ENCODE assay signal across 18 cellular contexts in the genomic region with DNA sequence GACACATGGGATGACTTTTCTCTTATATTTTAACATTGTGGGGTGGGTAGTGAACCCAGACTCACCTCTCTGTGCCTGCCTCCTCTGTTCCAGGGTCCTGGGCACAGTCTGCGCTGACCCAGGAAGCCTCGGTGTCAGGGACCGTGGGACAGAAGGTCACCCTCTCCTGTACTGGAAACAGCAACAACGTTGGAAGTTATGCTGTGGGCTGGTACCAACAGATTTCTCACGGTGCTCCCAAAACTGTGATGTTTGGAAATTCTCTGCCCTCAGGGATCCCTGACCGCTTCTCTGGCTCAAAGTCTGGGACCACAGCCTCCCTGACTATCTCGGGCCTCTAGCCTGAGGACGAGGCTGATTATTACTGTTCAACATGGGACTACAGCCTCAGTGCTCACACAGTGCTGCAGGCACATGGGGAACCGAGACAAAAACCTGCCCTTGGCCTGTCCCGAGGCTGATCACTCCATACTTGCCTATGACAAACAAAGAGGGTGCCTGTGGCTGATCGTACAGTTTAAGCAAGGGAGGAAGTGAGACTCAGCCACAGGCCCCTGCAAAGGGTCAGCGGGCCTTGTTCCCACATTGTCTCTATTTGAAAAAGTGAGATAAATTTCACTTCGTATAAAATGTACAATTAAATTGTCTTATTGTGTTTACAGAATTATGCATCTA. TPM values are rescaled to one million over a fixed set of nuclear protein-coding genes. Genes with fewer than 3 reads are reported as not detected.
DNase-seq lines count a peak whose midpoint lies in the region; ATAC-seq and TF ChIP-seq lines count a peak whose summit lies in the region.
"Had no signal": no experiment of that assay in that cellular context is flagged by ENCODE, and none has a peak within 500 bp of the region (broad histone marks: within the 10 kb centered on the region; RNA-seq: fewer than 3 reads in every experiment).

No MANE protein-coding gene starts in this region.

- no peaks in the 10 kb centered on the region for H4K20me1 ChIP-seq in KMS-11 (ENCODE audit: insufficient read depth)

- H3K4me3 ChIP-seq in GM12865 (ENCODE audit: low read depth, low read length) (peak overlapping the region; percentile 42), KMS-11 (IDR thresholded peaks at IDR 0.05; ENCODE audit: insufficient read depth, low read depth, low read length) (no peak overlapping the region)
- H3K4me3 ChIP-seq: smooth muscle cell had no signal

- no peak overlapping the region for H3K4me2 ChIP-seq in KMS-11
- H3K4me2 ChIP-seq: smooth muscle cell had no signal

- no peaks in the 10 kb centered on the region for H3K36me3 ChIP-seq in KMS-11 (ENCODE audit: insufficient read depth)
- H3K36me3 ChIP-seq: neutrophil had no signal

- POLR2A ChIA-PET in activated CD8-positive, alpha-beta T cell treated with anti-CD3 and anti-CD28 coated beads, Interleukin-2, amount 10 ng/mL, durations not matched to agents 7 days and 5 days (lab: Charles Lee), result no interaction called here

- no peaks in the 10 kb centered on the region for H3K4me1 ChIP-seq in KMS-11 (ENCODE audit: low read depth, poor library complexity, severe bottlenecking)

- CTCF ChIA-PET in activated CD8-positive, alpha-beta T cell treated with anti-CD3 and anti-CD28 coated beads, Interleukin-2, amount 10 ng/mL, durations not matched to agents 7 days and 5 days (lab: Charles Lee), result no interaction called here

- no peak overlapping the region for H3K27ac ChIP-seq in KMS-11
- H3K27ac ChIP-seq: neutrophil had no signal

- H3K27me3 Mint-ChIP-seq in activated CD8-positive, alpha-beta T cell treated with anti-CD3 and anti-CD28 coated beads, Interleukin-2, amount 10 ng/mL, durations not matched to agents 7 days and 5 days (ENCODE audit: low read depth), result peaks cover 3% of the 10 kb centered on the region
- no peaks in the 10 kb centered on the region for H3K27me3 Mint-ChIP-seq in activated T-cell treated with anti-CD3 and anti-CD28 coated beads, Interleukin-2, amount 50 U/mL, for 4 hours (ENCODE audit: low read depth)
- peaks cover 3% of the 10 kb centered on the region for H3K27me3 Mint-ChIP-seq in activated CD4-positive, alpha-beta T cell treated with anti-CD3 and anti-CD28 coated beads, Interleukin-2, amount 10 ng/mL, durations not matched to agents 24 days and 14 days
- H3K27me3 Mint-ChIP-seq: activated CD4-positive, alpha-beta T cell treated with anti-CD3 and anti-CD28 coated beads for 36 hours had no signal

- TF ChIP-seq CTCF in GM12865 (IDR thresholded peaks at IDR 0.05; ENCODE audit: insufficient read depth, low read depth, low read length, missing control alignments), result no peak
- no peak for TF ChIP-seq CTCF in KMS-11 (conservative IDR thresholded peaks at IDR 0.05; ENCODE audit: low read depth, low read length)

- no peaks in the 10 kb centered on the region for H3K36me3 Mint-ChIP-seq in activated CD8-positive, alpha-beta T cell treated with anti-CD3 and anti-CD28 coated beads, Interleukin-2, amount 10 ng/mL, durations not matched to agents 7 days and 5 days (ENCODE audit: low read depth)
- no peaks in the 10 kb centered on the region for H3K36me3 Mint-ChIP-seq in activated T-cell treated with anti-CD3 and anti-CD28 coated beads, Interleukin-2, amount 50 U/mL, for 4 hours (ENCODE audit: insufficient read depth)
- no peaks in the 10 kb centered on the region for H3K36me3 Mint-ChIP-seq in activated CD4-positive, alpha-beta T cell treated with anti-CD3 and anti-CD28 coated beads, Interleukin-2, amount 10 ng/mL, durations not matched to agents 24 days and 14 days (ENCODE audit: low read depth)
- H3K36me3 Mint-ChIP-seq: brain had no signal

- no peak overlapping the region for H3K27ac Mint-ChIP-seq in activated CD8-positive, alpha-beta T cell treated with anti-CD3 and anti-CD28 coated beads, Interleukin-2, amount 10 ng/mL, durations not matched to agents 7 days and 5 days
- H3K27ac Mint-ChIP-seq in activated CD4-positive, alpha-beta T cell treated with anti-CD3 and anti-CD28 coated beads, Interleukin-2, amount 10 ng/mL, durations not matched to agents 24 days and 14 days, result no peak overlapping the region
- H3K27ac Mint-ChIP-seq: activated CD4-positive, alpha-beta T cell treated with anti-CD3 and anti-CD28 coated beads for 36 hours; brain; endodermal cell had no signal

- H3K4me3 Mint-ChIP-seq in activated CD8-positive, alpha-beta T cell treated with anti-CD3 and anti-CD28 coated beads, Interleukin-2, amount 10 ng/mL, durations not matched to agents 7 days and 5 days, result no peak overlapping the region
- no peak overlapping the region for H3K4me3 Mint-ChIP-seq in activated T-cell treated with anti-CD3 and anti-CD28 coated beads, Interleukin-2, amount 50 U/mL, for 4 hours
- no peak overlapping the region for H3K4me3 Mint-ChIP-seq in activated CD4-positive, alpha-beta T cell treated with anti-CD3 and anti-CD28 coated beads, Interleukin-2, amount 10 ng/mL, durations not matched to agents 24 days and 14 days
- H3K4me3 Mint-ChIP-seq: activated CD4-positive, alpha-beta T cell treated with anti-CD3 and anti-CD28 coated beads for 36 hours; brain; endodermal cell had no signal

- intact Hi-C loops in activated CD4-positive, alpha-beta T cell treated with anti-CD3 and anti-CD28 coated beads, Interleukin-2, amount 10 ng/mL, durations not matched to agents 24 days and 14 days (cut with micrococcal nuclease), result no loop called here

- no peaks in the 10 kb centered on the region for H3K79me2 ChIP-seq in KMS-11 (ENCODE audit: insufficient read depth, low read depth)

- peak; percentile 53 for ATAC-seq in GM21515 (IDR thresholded peaks at IDR 0.05; ENCODE audit: unreplicated experiment)
- ATAC-seq in activated CD8-positive, alpha-beta T cell treated with anti-CD3 and anti-CD28 coated beads, Interleukin-2, amount 10 ng/mL, durations not matched to agents 7 days and 5 days, result no peak
- ATAC-seq in activated T-cell treated with anti-CD3 and anti-CD28 coated beads, Interleukin-2, amount 50 U/mL, for 4 hours, result no peak
- ATAC-seq: activated CD4-positive, alpha-beta T cell treated with anti-CD3 and anti-CD28 coated beads for 36 hours; left colon had no signal

- H3K9ac ChIP-seq in KMS-11, result no peak overlapping the region

- H2AFZ ChIP-seq in KMS-11 (ENCODE audit: low read depth), result peak overlapping the region; percentile 14; the same call in 1 of the 2 replicates

- no peaks in the 10 kb centered on the region for H3K4me1 Mint-ChIP-seq in activated CD8-positive, alpha-beta T cell treated with anti-CD3 and anti-CD28 coated beads, Interleukin-2, amount 10 ng/mL, durations not matched to agents 7 days and 5 days (ENCODE audit: low read depth)
- H3K4me1 Mint-ChIP-seq in activated T-cell treated with anti-CD3 and anti-CD28 coated beads, Interleukin-2, amount 50 U/mL, for 4 hours (ENCODE audit: low read depth), result no peaks in the 10 kb centered on the region
- H3K4me1 Mint-ChIP-seq in activated CD4-positive, alpha-beta T cell treated with anti-CD3 and anti-CD28 coated beads, Interleukin-2, amount 10 ng/mL, durations not matched to agents 24 days and 14 days, result peaks cover 3% of the 10 kb centered on the region
- H3K4me1 Mint-ChIP-seq: activated CD4-positive, alpha-beta T cell treated with anti-CD3 and anti-CD28 coated beads for 36 hours; brain had no signal

- H3K27me3 ChIP-seq in KMS-11 (ENCODE audit: insufficient read depth, low read depth), result no peaks in the 10 kb centered on the region
- H3K27me3 ChIP-seq: neutrophil had no signal

- no peaks in the 10 kb centered on the region for H3K9me3 Mint-ChIP-seq in activated CD8-positive, alpha-beta T cell treated with anti-CD3 and anti-CD28 coated beads, Interleukin-2, amount 10 ng/mL, durations not matched to agents 7 days and 5 days (ENCODE audit: insufficient read depth)
- no peaks in the 10 kb centered on the region for H3K9me3 Mint-ChIP-seq in activated T-cell treated with anti-CD3 and anti-CD28 coated beads, Interleukin-2, amount 50 U/mL, for 4 hours
- no peaks in the 10 kb centered on the region for H3K9me3 Mint-ChIP-seq in activated CD4-positive, alpha-beta T cell treated with anti-CD3 and anti-CD28 coated beads, Interleukin-2, amount 10 ng/mL, durations not matched to agents 24 days and 14 days
- H3K9me3 Mint-ChIP-seq: brain, endodermal cell had no signal

- DNase-seq in GM12865 (ENCODE audit: low read depth) (peak; percentile 79), foreskin melanocyte (peak; percentile 24), T1000 (lab: John Stamatoyannopoulos, UW) (no peak)
- DNase-seq in activated CD8-positive, alpha-beta T cell treated with anti-CD3 and anti-CD28 coated beads, Interleukin-2, amount 10 ng/mL, durations not matched to agents 7 days and 5 days, result no peak
- DNase-seq in activated T-cell treated with anti-CD3 and anti-CD28 coated beads, Interleukin-2, amount 50 U/mL, for 4 hours, result no peak
- DNase-seq in activated CD4-positive, alpha-beta T cell treated with anti-CD3 and anti-CD28 coated beads, Interleukin-2, amount 10 ng/mL, durations not matched to agents 24 days and 14 days, result no peak
- DNase-seq: activated CD4-positive, alpha-beta T cell treated with anti-CD3 and anti-CD28 coated beads for 36 hours; AML-193; EL; endodermal cell; left colon; NCI-H1694; NCI-H69 had no signal

RNA-seq across cellular contexts. Expression of gene TOP3B, which starts 43.7 kb away (rescaled TPM):
- 10 to 100 TPM; 47.3 to 49.9 TPM for total RNA-seq in activated CD8-positive, alpha-beta T cell treated with anti-CD3 and anti-CD28 coated beads, Interleukin-2, amount 10 ng/mL, durations not matched to agents 7 days and 5 days
- total RNA-seq in activated T-cell treated with anti-CD3 and anti-CD28 coated beads, Interleukin-2, amount 50 U/mL, for 4 hours, result 10 to 100 TPM; 39.3 to 45.2 (median 41.3) TPM
- total RNA-seq in activated CD4-positive, alpha-beta T cell treated with anti-CD3 and anti-CD28 coated beads, Interleukin-2, amount 10 ng/mL, durations not matched to agents 24 days and 14 days, result 48.0 and 48.6 TPM in 2 replicates

Comparison
In these comparisons a context has a peak if more than half of its experiments do, and no peak if none do; other contexts are left out.
1. DNase-seq: peak in GM12865 (single experiment) and foreskin melanocyte (single experiment); none in activated CD8-positive, alpha-beta T cell treated with anti-CD3 and anti-CD28 coated beads, Interleukin-2, amount 10 ng/mL, durations not matched to agents 7 days and 5 days (single experiment), activated T-cell treated with anti-CD3 and anti-CD28 coated beads, Interleukin-2, amount 50 U/mL, for 4 hours (single experiment), activated CD4-positive, alpha-beta T cell treated with anti-CD3 and anti-CD28 coated beads, Interleukin-2, amount 10 ng/mL, durations not matched to agents 24 days and 14 days (single experiment) and T1000 (single experiment).